In the genomic region with DNA sequence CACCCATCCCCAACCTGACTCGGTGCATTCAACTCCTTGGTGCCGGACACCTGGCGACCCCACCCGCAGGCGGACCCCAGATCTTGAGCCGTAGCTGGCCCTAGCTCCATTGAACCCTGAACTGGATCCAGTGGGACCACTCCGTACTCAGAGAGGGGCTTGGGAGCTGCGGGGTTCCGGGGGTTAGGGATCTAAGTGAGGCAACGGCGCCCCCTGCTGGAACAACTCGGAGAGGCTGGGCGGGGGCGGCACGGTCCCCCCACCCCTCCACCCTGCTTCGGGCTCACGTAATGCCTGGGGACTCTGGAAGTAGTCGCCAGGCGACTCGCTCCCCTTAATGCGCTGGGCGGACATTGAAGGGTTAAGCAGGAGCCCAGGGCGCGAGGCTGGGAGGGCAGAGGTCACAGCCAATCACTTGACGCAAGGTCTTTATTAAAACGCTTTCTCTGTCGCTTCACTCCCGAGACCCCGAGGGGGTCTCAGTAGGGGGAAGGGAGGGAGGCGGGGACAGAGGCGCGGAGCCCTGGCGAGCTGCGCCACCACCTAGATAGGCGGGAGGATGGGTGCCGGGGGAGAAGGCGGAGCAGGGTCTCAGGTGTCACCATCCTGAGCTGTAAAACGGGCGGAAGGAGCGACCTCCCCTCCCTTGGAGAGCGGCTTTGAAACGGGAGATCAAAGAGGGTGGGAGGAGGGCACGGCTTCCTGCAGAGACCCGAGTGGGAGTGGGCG, we compare ENCODE assay signal across 8 cellular contexts. TPM values are rescaled to one million over a fixed set of nuclear protein-coding genes. Genes with fewer than 3 reads are reported as not detected.
DNase-seq lines count a peak whose midpoint lies in the region; ATAC-seq and TF ChIP-seq lines count a peak whose summit lies in the region.

No MANE protein-coding gene starts in this region.

- DNase-seq in AG08395 (ENCODE audit: low spot score) (peak; percentile 72), HCEC 1CT (peak; percentile 48), fibroblast of lung (ENCODE audit: low read depth in 2 of 2) (peak; percentile 56 to 75)
- peak; percentile 44 to 53 for DNase-seq in activated T-helper 1 cell treated with anti-CD3 and anti-CD28 coated beads, Interleukin-2, amount 50 U/mL, for 16 hours (ENCODE audit: low read depth in 1 of 2, low spot score in 1 of 2)

- no peak for ATAC-seq in GM18861 (IDR thresholded peaks at IDR 0.05; ENCODE audit: unreplicated experiment)

- H3K36me3 ChIP-seq in OCI-LY1 (ENCODE audit: insufficient read depth, low read length) (no peaks in the 10 kb centered on the region), fibroblast of lung (ENCODE audit: control insufficient read depth, insufficient read depth, low read length) (peaks cover 4% of the 10 kb centered on the region), neuron (ENCODE audit: insufficient read depth, low read length) (no peaks in the 10 kb centered on the region)

- no peaks in the 10 kb centered on the region for H3F3A ChIP-seq in OCI-LY1 (ENCODE audit: insufficient read depth, low read length)

- H3K4me1 ChIP-seq in OCI-LY1 (ENCODE audit: insufficient read depth, low read length, severe bottlenecking) = peaks cover 15% of the 10 kb centered on the region
- H3K4me1 ChIP-seq in fibroblast of lung (ENCODE audit: control insufficient read depth, extremely low read depth, insufficient read depth, low read length) = peaks cover 42% of the 10 kb centered on the region
- H3K4me1 ChIP-seq in neuron (ENCODE audit: insufficient read depth, low read length) = peaks cover 72% of the 10 kb centered on the region

- H3K79me2 ChIP-seq in OCI-LY1 (ENCODE audit: insufficient read depth, low read length) (no peaks in the 10 kb centered on the region), fibroblast of lung (ENCODE audit: control insufficient read depth, insufficient read depth, low read length) (no peaks in the 10 kb centered on the region)

- H2AFZ ChIP-seq in OCI-LY1 (ENCODE audit: low read length) = no peak overlapping the region
- H2AFZ ChIP-seq in fibroblast of lung (ENCODE audit: low read length) = peak overlapping the region; percentile 56
- peak overlapping the region; percentile 60 for H2AFZ ChIP-seq in neuron (ENCODE audit: low read depth, low read length)

- H3K4me3 ChIP-seq in OCI-LY1 (ENCODE audit: low read depth, low read length, poor library complexity, severe bottlenecking) (peak overlapping the region; percentile 33), fibroblast of lung (replicated peaks in 1 of 4; ENCODE audit: control extremely low read depth in 1 of 4, insufficient read depth in 1 of 4, low read depth in 3 of 4, low read length in 4 of 4) (peak overlapping the region; percentile 37 to 69 (median 52)), neuron (ENCODE audit: low read length) (peak overlapping the region; percentile 42)

- no peaks in the 10 kb centered on the region for H3K9me2 ChIP-seq in OCI-LY1 (ENCODE audit: low read depth, low read length)

- peak overlapping the region; percentile 42 for H3K4me2 ChIP-seq in OCI-LY1 (ENCODE audit: low read length)
- H3K4me2 ChIP-seq in fibroblast of lung (ENCODE audit: extremely low read depth, insufficient read depth, low read length) = peak overlapping the region; percentile 59

- no peak overlapping the region; the same call in 1 of the 2 replicates for H3K9ac ChIP-seq in OCI-LY1 (ENCODE audit: low read length)
- H3K9ac ChIP-seq in fibroblast of lung (ENCODE audit: insufficient read depth, low read length) = peak overlapping the region; percentile 34

- no peaks in the 10 kb centered on the region for H3K9me3 ChIP-seq in OCI-LY1 (ENCODE audit: low read length)
- H3K9me3 ChIP-seq in fibroblast of lung (ENCODE audit: control insufficient read depth, insufficient read depth, low read depth, low read length) = no peaks in the 10 kb centered on the region
- H3K9me3 ChIP-seq in neuron (ENCODE audit: low read length) = no peaks in the 10 kb centered on the region

- TF ChIP-seq CTCF in OCI-LY1 (IDR thresholded peaks at IDR 0.05; ENCODE audit: low read length) = peak; percentile 89
- TF ChIP-seq CTCF in fibroblast of lung (conservative IDR thresholded peaks at IDR 0.05 in 1 of 2, IDR thresholded peaks at IDR 0.05 in 1 of 2; ENCODE audit: low read depth in 1 of 2, low read length in 2 of 2) = peak; percentile 66 to 74

- peaks cover 11% of the 10 kb centered on the region; the same call in 1 of the 2 replicates for H3K27me3 ChIP-seq in OCI-LY1 (ENCODE audit: insufficient read depth, low read length)
- H3K27me3 ChIP-seq in fibroblast of lung (ENCODE audit: control insufficient read depth, insufficient read depth, low read length) = no peaks in the 10 kb centered on the region
- H3K27me3 ChIP-seq in neuron (ENCODE audit: insufficient read depth, low read length) = no peaks in the 10 kb centered on the region

- H4K20me1 ChIP-seq in OCI-LY1 (ENCODE audit: insufficient read depth, low read length) (no peaks in the 10 kb centered on the region), fibroblast of lung (ENCODE audit: control insufficient read depth, extremely low read depth, insufficient read depth, low read length) (no peaks in the 10 kb centered on the region)

- no peak overlapping the region for H3K27ac ChIP-seq in OCI-LY1 (ENCODE audit: low read depth, low read length, poor library complexity, severe bottlenecking)
- H3K27ac ChIP-seq in fibroblast of lung (ENCODE audit: insufficient read depth, low read length) = peak overlapping the region; percentile 63
- H3K27ac ChIP-seq in temporal lobe (ENCODE audit: low read depth, low read length) = peak overlapping the region; percentile 69

RNA-seq across cellular contexts. Expression of a gene that starts 0.7 kb away (rescaled TPM):
- 33.4 and 70.4 TPM in 2 replicates for total RNA-seq in fibroblast of lung
- polyA plus RNA-seq in fibroblast of lung = 48.9 and 184 TPM in 2 replicates
- polyA plus RNA-seq in fibroblast of lung (2012) = 130 and 416 TPM in 2 replicates
- 25.3 and 53.9 TPM in 2 replicates for polyA minus RNA-seq in fibroblast of lung (ENCODE audit: low replicate concordance)
- 7.1 TPM for total RNA-seq in temporal lobe

RNA-seq across cellular contexts. Expression of a gene that starts 22.2 kb away (rescaled TPM):
- total RNA-seq in fibroblast of lung (12.6 and 17.3 TPM in 2 replicates), temporal lobe (6.6 TPM)
- polyA plus RNA-seq in fibroblast of lung = 5.5 and 6.4 TPM in 2 replicates
- polyA plus RNA-seq in fibroblast of lung (2012) = 8.4 and 10.4 TPM in 2 replicates
- 13.9 and 23.2 TPM in 2 replicates for polyA minus RNA-seq in fibroblast of lung (ENCODE audit: low replicate concordance)

RNA-seq across cellular contexts. Expression of a gene that starts 22.5 kb away (rescaled TPM):
- total RNA-seq in fibroblast of lung (5.4 and 5.8 TPM in 2 replicates), temporal lobe (5.9 TPM)
- polyA plus RNA-seq in fibroblast of lung = 23.6 and 29.9 TPM in 2 replicates
- 17.3 and 18.9 TPM in 2 replicates for polyA plus RNA-seq in fibroblast of lung (2012)
- 64.3 and 80.6 TPM in 2 replicates for polyA minus RNA-seq in fibroblast of lung (ENCODE audit: low replicate concordance)

RNA-seq across cellular contexts. Expression of a gene that starts 28.9 kb away (rescaled TPM):
- 44.2 and 87.4 TPM in 2 replicates for total RNA-seq in fibroblast of lung
- polyA plus RNA-seq in fibroblast of lung = 23.0 and 34.6 TPM in 2 replicates
- polyA plus RNA-seq in fibroblast of lung (2012) = 176 and 247 TPM in 2 replicates
- polyA minus RNA-seq in fibroblast of lung (ENCODE audit: low replicate concordance) = 82.1 and 135 TPM in 2 replicates
- total RNA-seq in temporal lobe = 47.2 TPM

RNA-seq across cellular contexts. Expression of a gene that starts 34.8 kb away (rescaled TPM):
- total RNA-seq in fibroblast of lung = 39.8 and 58.8 TPM in 2 replicates
- polyA plus RNA-seq in fibroblast of lung = 67.2 and 108 TPM in 2 replicates
- polyA plus RNA-seq in fibroblast of lung (2012) = 84.6 and 128 TPM in 2 replicates
- 49.8 and 84.4 TPM in 2 replicates for polyA minus RNA-seq in fibroblast of lung (ENCODE audit: low replicate concordance)
- 11.6 TPM for total RNA-seq in temporal lobe
